Comparison of ENCODE assay signal across 1 cellular context in the genomic region with DNA sequence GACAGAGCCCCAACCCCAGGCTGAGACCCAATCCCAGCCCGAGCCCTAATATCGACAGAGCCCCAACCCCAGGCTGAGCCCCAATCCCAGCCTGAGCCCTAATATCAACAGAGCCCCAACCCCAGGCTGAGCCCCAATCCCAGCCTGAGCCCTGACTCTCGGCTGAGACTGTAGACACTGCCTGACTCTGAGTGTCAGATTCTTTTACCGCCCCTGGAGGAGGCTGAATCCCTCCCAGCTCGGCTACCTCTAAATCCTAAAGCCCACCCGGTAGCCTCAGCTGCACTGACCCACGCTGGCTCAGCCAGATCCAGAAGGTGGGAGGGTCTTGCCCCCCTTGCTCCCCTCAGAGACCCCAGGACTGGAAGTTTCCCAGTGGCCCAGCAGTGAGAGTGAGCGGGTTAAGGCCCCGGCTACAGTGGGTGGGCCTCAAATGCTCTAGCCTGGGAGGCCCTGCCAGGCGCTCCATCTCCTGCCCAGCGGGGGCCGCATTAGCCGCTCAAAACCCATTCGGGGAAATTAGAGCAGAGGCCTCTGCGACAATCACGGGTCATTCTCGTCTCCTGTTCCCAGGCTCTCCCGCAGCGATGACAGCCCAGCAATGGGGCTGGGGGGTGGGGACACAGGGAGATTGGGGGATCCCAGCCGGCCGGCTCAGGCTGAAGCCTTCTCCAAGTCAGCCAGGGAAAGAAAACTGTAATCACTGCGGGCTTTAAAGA.
TF ChIP-seq lines count a peak whose summit lies in the region.

No MANE protein-coding gene starts in this region.

TF ChIP-seq in WTC11, 78 proteins besides CTCF, POLR2A, EP300 and RAD21 (continued from another document):
- TF ChIP-seq, protein P1, sequence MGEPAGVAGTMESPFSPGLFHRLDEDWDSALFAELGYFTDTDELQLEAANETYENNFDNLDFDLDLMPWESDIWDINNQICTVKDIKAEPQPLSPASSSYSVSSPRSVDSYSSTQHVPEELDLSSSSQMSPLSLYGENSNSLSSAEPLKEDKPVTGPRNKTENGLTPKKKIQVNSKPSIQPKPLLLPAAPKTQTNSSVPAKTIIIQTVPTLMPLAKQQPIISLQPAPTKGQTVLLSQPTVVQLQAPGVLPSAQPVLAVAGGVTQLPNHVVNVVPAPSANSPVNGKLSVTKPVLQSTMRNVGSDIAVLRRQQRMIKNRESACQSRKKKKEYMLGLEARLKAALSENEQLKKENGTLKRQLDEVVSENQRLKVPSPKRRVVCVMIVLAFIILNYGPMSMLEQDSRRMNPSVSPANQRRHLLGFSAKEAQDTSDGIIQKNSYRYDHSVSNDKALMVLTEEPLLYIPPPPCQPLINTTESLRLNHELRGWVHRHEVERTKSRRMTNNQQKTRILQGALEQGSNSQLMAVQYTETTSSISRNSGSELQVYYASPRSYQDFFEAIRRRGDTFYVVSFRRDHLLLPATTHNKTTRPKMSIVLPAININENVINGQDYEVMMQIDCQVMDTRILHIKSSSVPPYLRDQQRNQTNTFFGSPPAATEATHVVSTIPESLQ (CRISPR knock-in tag; IDR thresholded peaks at IDR 0.05) = no peak
TF ChIP-seq in WTC11: peak in this region for 5.
